11 cellular contexts compared by ENCODE assay signal in the genomic region with DNA sequence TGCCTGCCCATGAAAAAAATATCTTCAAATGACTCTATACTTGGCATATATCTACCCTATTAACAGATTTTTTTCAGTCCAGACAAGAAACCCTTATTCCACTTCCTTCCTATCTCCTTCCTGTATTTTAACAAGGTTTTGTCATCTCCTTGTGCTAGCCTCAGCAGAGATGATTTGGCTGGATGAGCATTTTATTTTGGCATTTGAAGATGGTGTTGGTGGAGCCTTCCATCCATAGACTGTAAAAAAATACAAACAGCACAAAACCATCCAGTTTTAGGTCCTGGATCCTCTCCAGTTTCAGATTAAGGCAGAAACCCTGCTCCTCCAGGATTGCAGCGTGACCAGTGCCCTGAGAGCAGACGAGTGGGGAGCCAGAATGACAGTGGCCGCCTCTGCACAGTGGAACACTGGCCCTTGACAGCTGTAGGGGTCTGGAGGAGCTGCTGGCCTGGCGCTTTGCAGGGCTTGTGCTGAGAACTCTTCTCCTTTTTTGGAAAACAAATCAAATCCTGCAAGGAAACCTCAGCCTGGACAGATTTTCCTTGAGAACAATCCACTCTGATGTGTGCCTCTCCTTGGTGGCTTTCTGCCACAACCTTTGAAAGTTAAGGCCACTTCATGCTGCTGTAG.
DNase-seq lines count a peak whose midpoint lies in the region; ATAC-seq and TF ChIP-seq lines count a peak whose summit lies in the region.
"Had no signal": no experiment of that assay in that cellular context is flagged by ENCODE, and none has a peak within 500 bp of the region (broad histone marks: within the 10 kb centered on the region; RNA-seq: fewer than 3 reads in every experiment).

No MANE protein-coding gene starts in this region.

- peak overlapping the region; percentile 8 for H3K27ac ChIP-seq in smooth muscle cell (ENCODE audit: low read depth)
- H3K27ac ChIP-seq in foreskin keratinocyte = no peak overlapping the region

- H3K27me3 ChIP-seq in smooth muscle cell (ENCODE audit: low read depth) (no peaks in the 10 kb centered on the region), foreskin keratinocyte (no peaks in the 10 kb centered on the region)

- H3K9me3 ChIP-seq in smooth muscle cell (replicated peaks; ENCODE audit: low read depth) = no peaks in the 10 kb centered on the region

- no peaks in the 10 kb centered on the region for H3F3A ChIP-seq in smooth muscle cell (ENCODE audit: low read depth)

- peak overlapping the region in 3 of 5 experiments; percentile 21 to 70 (median 24) for H3K27ac Mint-ChIP-seq in brain

- peaks cover 18% of the 10 kb centered on the region for H3K4me1 Mint-ChIP-seq in brain

- H3K4me1 ChIP-seq in smooth muscle cell (ENCODE audit: low read depth) (no peaks in the 10 kb centered on the region), foreskin keratinocyte (no peaks in the 10 kb centered on the region)

- no peak overlapping the region for H3K4me3 ChIP-seq in smooth muscle cell

- no peak overlapping the region for H3K4me2 ChIP-seq in smooth muscle cell

- H3K27me3 Mint-ChIP-seq in brain = no peaks in the 10 kb centered on the region

- H3K4me3 Mint-ChIP-seq in brain = no peak overlapping the region

- no peaks in the 10 kb centered on the region for H3K36me3 ChIP-seq in smooth muscle cell (ENCODE audit: low read depth)

- H4K20me1 ChIP-seq in smooth muscle cell (ENCODE audit: low read depth) = no peaks in the 10 kb centered on the region

- H3K36me3 Mint-ChIP-seq in brain = no peaks in the 10 kb centered on the region

- no peaks in the 10 kb centered on the region for H3K79me2 ChIP-seq in smooth muscle cell (ENCODE audit: low read depth)

- intact Hi-C loops in posterior vena cava (cut with DNase I) = no loop called here

- no peak overlapping the region for H3K9ac ChIP-seq in smooth muscle cell (ENCODE audit: low read depth)

- TF ChIP-seq CTCF in brain (conservative IDR thresholded peaks at IDR 0.05) (no peak), smooth muscle cell (IDR thresholded peaks at IDR 0.05; ENCODE audit: borderline replicate concordance, insufficient read depth, poor library complexity, severe bottlenecking) (no peak), foreskin keratinocyte (conservative IDR thresholded peaks at IDR 0.05) (no peak)

- DNase-seq in DMS79 (lab: John Stamatoyannopoulos, UW) (peak; percentile 51), inferior parietal cortex (ENCODE audit: extremely low spot score) (peak; percentile 18), smooth muscle cell (lab: John Stamatoyannopoulos, UW; ENCODE audit: unreplicated experiment) (peak; percentile 4), NCI-H526 (lab: John Stamatoyannopoulos, UW) (no peak), posterior vena cava (ENCODE audit: low spot score) (no peak), foreskin keratinocyte (no peak)
- DNase-seq: activated CD4-positive, alpha-beta T cell treated with anti-CD3 and anti-CD28 coated beads, Interleukin-2, amount 50 U/mL, for 48 hours; MV-4-11; NCI-H774 had no signal

- H2AFZ ChIP-seq in smooth muscle cell (ENCODE audit: low read depth) = peak overlapping the region; percentile 47

- WGBS in smooth muscle cell (ENCODE audit: low lambda C conversion rate) = 24% methylated on average over 4 of the region's 4 CpGs

- ATAC-seq in HG03354 (IDR thresholded peaks at IDR 0.05; ENCODE audit: poor library complexity, severe bottlenecking, unreplicated experiment) (no peak), foreskin keratinocyte (no peak)

- peaks cover 0 to 9% (median 0%) of the 10 kb centered on the region in 5 experiments for H3K9me3 Mint-ChIP-seq in brain

Comparison
In these comparisons a context has a peak if more than half of its experiments do, and no peak if none do; other contexts are left out.
1. DNase-seq: peak in DMS79 (single experiment), inferior parietal cortex (single experiment) and smooth muscle cell (single experiment); none in NCI-H526 (0 of 2), posterior vena cava (single experiment) and foreskin keratinocyte (0 of 2).